In genomic region chr6:13241364-13241763, GRCh38 we compare ENCODE assay signal across 21 cellular contexts.
A peak's percentile ranks its signal among the peaks of the same experiment; 100 is the strongest.
DNase-seq lines count a peak whose midpoint lies in the region; ATAC-seq, FAIRE-seq and TF ChIP-seq lines count a peak whose summit lies in the region.
"Had no signal": no experiment of that assay in that cellular context is flagged by ENCODE, and none has a peak within 500 bp of the region (broad histone marks: within the 10 kb centered on the region; RNA-seq: fewer than 3 reads in every experiment).

No MANE protein-coding gene starts in this region.

- no peak overlapping the region for H3K4me3 ChIP-seq in K562
- H3K4me3 ChIP-seq: BLaER1, GM23338 had no signal

- H3K27ac Mint-ChIP-seq in stimulated activated naive B cell treated with anti-CD40 and anti-IgM and Interleukin-4, amounts not matched to agents 10 μg/mL and 1 μg/mL and 100 μg/mL, for 72 hours = no peak overlapping the region
- H3K27ac Mint-ChIP-seq: B cell; CD4-positive, CD25-positive, alpha-beta regulatory T cell; CD8-positive, alpha-beta T cell; GM23338; H9 had no signal

- intact Hi-C loops in K562 (cut with micrococcal nuclease) = no loop called here

- no peaks in the 10 kb centered on the region for H3K9me1 ChIP-seq in K562 (ENCODE audit: control insufficient read depth, insufficient read depth, low read length)

- no peaks in the 10 kb centered on the region for H3K9me3 ChIP-seq in K562 (replicated peaks; ENCODE audit: control insufficient read depth, insufficient read depth, low read depth, low read length)
- H3K9me3 ChIP-seq: Caco-2 had no signal

- 27% methylated on average over 5 of the region's 5 CpGs for WGBS in K562 (ENCODE audit: insufficient coverage, low coverage, missing lambda C conversion rate)

- no peak for TF ChIP-seq EP300 in K562 (IDR thresholded peaks at IDR 0.05; ENCODE audit: low read length)

- no peaks in the 10 kb centered on the region for H4K20me1 ChIP-seq in K562 (replicated peaks; ENCODE audit: control insufficient read depth, insufficient read depth, low read length)
- H4K20me1 ChIP-seq: BLaER1 had no signal

- H3K9ac ChIP-seq in K562 (ENCODE audit: insufficient read depth in 1 of 2, low read depth in 2 of 2, low read length in 2 of 2) = no peak overlapping the region
- H3K9ac ChIP-seq: BLaER1 had no signal

- no peak overlapping the region for H2AFZ ChIP-seq in K562 (ENCODE audit: low read depth, low read length)
- H2AFZ ChIP-seq: GM23338 had no signal

- H3K27me3 ChIP-seq in K562 (ENCODE audit: control insufficient read depth in 2 of 2, insufficient read depth in 2 of 2, low read length in 2 of 2) = peaks cover 10 to 17% of the 10 kb centered on the region in 2 experiments; a peak in 4 of 5 replicates
- H3K27me3 ChIP-seq: BLaER1 had no signal

- CTCF ChIA-PET in GM10248 (lab: Yijun Ruan, JAX) = interaction anchor here (1.2 to 2.8 kb wide), 3 partner anchors 9 to 39 kb away, joined by 3 to 9 read pairs (median 5); no protein-coding TSS in a partner anchor
- CTCF ChIA-PET in K562 (lab: Yijun Ruan, JAX; ENCODE audit: low intra/inter-chr PET ratio) = no interaction called here

- peaks cover 0 to 4% of the 10 kb centered on the region in 2 donors for H3K27me3 Mint-ChIP-seq in stimulated activated naive B cell treated with anti-CD40 and anti-IgM and Interleukin-4, amounts not matched to agents 10 μg/mL and 1 μg/mL and 100 μg/mL, for 72 hours

- ATAC-seq in HG02852 (IDR thresholded peaks at IDR 0.05; ENCODE audit: unreplicated experiment) = peak; percentile 45
- no peak for ATAC-seq in K562
- ATAC-seq in stimulated activated naive B cell treated with anti-CD40 and anti-IgM and Interleukin-4, amounts not matched to agents 10 μg/mL and 1 μg/mL and 100 μg/mL, for 72 hours (replicated peaks) = peak; percentile 45 to 64
- ATAC-seq: CD8-positive, alpha-beta T cell; GM23338; HCT116 had no signal

- POLR2A ChIA-PET in GM10248 (lab: Yijun Ruan, JAX) = no interaction called here
- POLR2A ChIA-PET in K562 (lab: Yijun Ruan, JAX) = interaction anchor here (1.5 kb wide), 1 partner anchor 28 kb away, joined by 3 read pairs; no protein-coding TSS in a partner anchor

- peak; percentile 25 for DNase-seq in GM10248 (ENCODE audit: extremely low spot score)
- DNase-seq in K562 (ENCODE audit: extremely low read depth in 1 of 4, low spot score in 3 of 4) = no peak
- no peak for DNase-seq in stimulated activated naive B cell treated with anti-CD40 and anti-IgM and Interleukin-4, amounts not matched to agents 10 μg/mL and 1 μg/mL and 100 μg/mL, for 72 hours
- no peak for DNase-seq in activated CD4-positive, alpha-beta T cell treated with anti-CD3 and anti-CD28 coated beads, Interleukin-2, amount 50 U/mL, for 4 hours
- no peak for DNase-seq in NCI-H1417 treated with DMSO at 0.1 percent for 48 hours (lab: John Stamatoyannopoulos, UW)
- no peak for DNase-seq in anterior cingulate cortex (lab: John Stamatoyannopoulos, UW)
- DNase-seq: Caco-2; CD4-positive, CD25-positive, alpha-beta regulatory T cell; CD8-positive, alpha-beta T cell; DMS153; DND-41; H9 had no signal

- peaks cover 24 to 58% of the 10 kb centered on the region in 2 donors for H3K36me3 Mint-ChIP-seq in stimulated activated naive B cell treated with anti-CD40 and anti-IgM and Interleukin-4, amounts not matched to agents 10 μg/mL and 1 μg/mL and 100 μg/mL, for 72 hours
- H3K36me3 Mint-ChIP-seq: CD4-positive, CD25-positive, alpha-beta regulatory T cell; CD8-positive, alpha-beta T cell had no signal

- H3K4me1 ChIP-seq in K562 (replicated peaks in 1 of 2; ENCODE audit: control insufficient read depth in 2 of 2, insufficient read depth in 2 of 2, low read length in 2 of 2) = no peaks in the 10 kb centered on the region
- H3K4me1 ChIP-seq: BLaER1 had no signal

- no peak overlapping the region for H3K27ac ChIP-seq in K562 (ENCODE audit: extremely low read depth, low read depth, low read length)
- H3K27ac ChIP-seq: 22Rv1, BLaER1, C4-2B had no signal

- H3K36me3 ChIP-seq in K562 (ENCODE audit: control insufficient read depth, insufficient read depth, low read length) = no peaks in the 10 kb centered on the region
- H3K36me3 ChIP-seq: BLaER1 had no signal

- no peak for TF ChIP-seq RAD21 in K562 (CRISPR knock-in tag; conservative IDR thresholded peaks at IDR 0.05 in 1 of 2, IDR thresholded peaks at IDR 0.05 in 1 of 2)

- no peaks in the 10 kb centered on the region for H3K79me2 ChIP-seq in K562 (ENCODE audit: control insufficient read depth, insufficient read depth, low read length)

- no peak for TF ChIP-seq CTCF in GM10248 (IDR thresholded peaks at IDR 0.05; ENCODE audit: control extremely low read depth, extremely low read depth, low read depth, missing control alignments)
- no peak for TF ChIP-seq CTCF in K562 (IDR thresholded peaks at IDR 0.05 in 2 of 3, conservative IDR thresholded peaks at IDR 0.05 in 1 of 3; ENCODE audit: insufficient read depth in 2 of 3, low read depth in 1 of 3, low read length in 3 of 3)

- H3K4me2 ChIP-seq in K562 (ENCODE audit: insufficient read depth, low read length) = no peak overlapping the region
- H3K4me2 ChIP-seq: BLaER1, GM23338 had no signal

- in situ Hi-C loops in K562 (cut with MboI) = no loop called here

- H3K4me1 Mint-ChIP-seq in stimulated activated naive B cell treated with anti-CD40 and anti-IgM and Interleukin-4, amounts not matched to agents 10 μg/mL and 1 μg/mL and 100 μg/mL, for 72 hours = peaks cover 34 to 65% of the 10 kb centered on the region in 2 donors
- H3K4me1 Mint-ChIP-seq: CD4-positive, CD25-positive, alpha-beta regulatory T cell had no signal

- peaks cover 7 to 11% of the 10 kb centered on the region in 2 donors for H3K9me3 Mint-ChIP-seq in stimulated activated naive B cell treated with anti-CD40 and anti-IgM and Interleukin-4, amounts not matched to agents 10 μg/mL and 1 μg/mL and 100 μg/mL, for 72 hours

- no TSS peak for BruUV-seq in K562 (replicated peaks; lab: Mats Ljungman, UMichigan)

- TF ChIP-seq POLR2A in K562 (conservative IDR thresholded peaks at IDR 0.05) = no peak

- H3K4me3 Mint-ChIP-seq in stimulated activated naive B cell treated with anti-CD40 and anti-IgM and Interleukin-4, amounts not matched to agents 10 μg/mL and 1 μg/mL and 100 μg/mL, for 72 hours = no peak overlapping the region
- H3K4me3 Mint-ChIP-seq: B cell; CD4-positive, CD25-positive, alpha-beta regulatory T cell; CD8-positive, alpha-beta T cell; GM23338; H9 had no signal

- FAIRE-seq in K562 (lab: Jason Lieb, UNC) = no peak
- FAIRE-seq: A204.1, G401.6 had no signal

TF ChIP-seq in K562, 482 proteins besides CTCF, POLR2A, EP300 and RAD21:
- TF ChIP-seq RBM25 (IDR thresholded peaks at IDR 0.05; ENCODE audit: low read depth, low read length, severe bottlenecking) (peak; percentile 73), RBFOX2 (IDR thresholded peaks at IDR 0.05; ENCODE audit: low read depth, low read length) (no peak), ESRRA (IDR thresholded peaks at IDR 0.05; ENCODE audit: borderline replicate concordance, low read depth) (0 out of 2 replicates have a peak, but pooled peaks have one; percentile 55), KDM1A (IDR thresholded peaks at IDR 0.05) (peak in 1 of 2 experiments; percentile 18; a peak in 1 of 4 replicates)
